ENCODE assay signal across 9 cellular contexts in genomic region chr14:91115986-91116385, GRCh38. TPM values are rescaled to one million over a fixed set of nuclear protein-coding genes. Genes with fewer than 3 reads are reported as not detected.
A peak's percentile ranks its signal among the peaks of the same experiment; 100 is the strongest.
DNase-seq lines count a peak whose midpoint lies in the region; ATAC-seq and TF ChIP-seq lines count a peak whose summit lies in the region.
"Had no signal": no experiment of that assay in that cellular context is flagged by ENCODE, and none has a peak within 500 bp of the region (broad histone marks: within the 10 kb centered on the region; RNA-seq: fewer than 3 reads in every experiment).

No MANE protein-coding gene starts in this region.

- peaks cover 65% of the 10 kb centered on the region for H3K4me1 Mint-ChIP-seq in activated CD8-positive, alpha-beta memory T cell treated with anti-CD3 and anti-CD28 coated beads, Interleukin-2, amount 10 ng/mL, durations not matched to agents 7 days and 5 days
- H3K4me1 Mint-ChIP-seq in activated CD8-positive, alpha-beta T cell treated with anti-CD3 and anti-CD28 coated beads for 36 hours (ENCODE audit: low read depth) = peaks cover 57% of the 10 kb centered on the region
- peaks cover 75 to 86% of the 10 kb centered on the region in 2 donors for H3K4me1 Mint-ChIP-seq in immature natural killer cell

- intact Hi-C loops in activated CD8-positive, alpha-beta T cell treated with anti-CD3 and anti-CD28 coated beads for 36 hours (cut with micrococcal nuclease) = no loop called here

- H3K9me3 Mint-ChIP-seq in activated CD8-positive, alpha-beta memory T cell treated with anti-CD3 and anti-CD28 coated beads, Interleukin-2, amount 10 ng/mL, durations not matched to agents 7 days and 5 days (ENCODE audit: low read depth) = no peaks in the 10 kb centered on the region
- H3K9me3 Mint-ChIP-seq in activated CD8-positive, alpha-beta T cell treated with anti-CD3 and anti-CD28 coated beads for 36 hours = peaks cover 2% of the 10 kb centered on the region
- H3K9me3 Mint-ChIP-seq in immature natural killer cell = no peaks in the 10 kb centered on the region

- H3K36me3 Mint-ChIP-seq in activated CD8-positive, alpha-beta memory T cell treated with anti-CD3 and anti-CD28 coated beads, Interleukin-2, amount 10 ng/mL, durations not matched to agents 7 days and 5 days = peaks cover 57% of the 10 kb centered on the region
- peaks cover 54% of the 10 kb centered on the region for H3K36me3 Mint-ChIP-seq in activated CD8-positive, alpha-beta T cell treated with anti-CD3 and anti-CD28 coated beads for 36 hours (ENCODE audit: low read depth)
- peaks cover 24 to 31% (median 29%) of the 10 kb centered on the region in 3 donors for H3K36me3 Mint-ChIP-seq in immature natural killer cell

- CTCF ChIA-PET in activated CD8-positive, alpha-beta memory T cell treated with anti-CD3 and anti-CD28 coated beads, Interleukin-2, amount 10 ng/mL, durations not matched to agents 7 days and 5 days (lab: Charles Lee) = interaction anchor here (0.9 to 5.7 kb wide), 10 partner anchors 21 to 214 kb away, joined by 3 to 125 read pairs (median 4); partner anchors contain the start of gene RPS6KA5
- CTCF ChIA-PET in activated CD8-positive, alpha-beta T cell treated with anti-CD3 and anti-CD28 coated beads for 36 hours (lab: Charles Lee) = interaction anchor here (1.1 to 4.4 kb wide), 6 partner anchors 22 to 171 kb away, joined by 3 to 36 read pairs (median 10); partner anchors contain the start of gene RPS6KA5

- H3K4me3 Mint-ChIP-seq in activated CD8-positive, alpha-beta memory T cell treated with anti-CD3 and anti-CD28 coated beads, Interleukin-2, amount 10 ng/mL, durations not matched to agents 7 days and 5 days = peak overlapping the region; percentile 98
- peak overlapping the region; percentile 92 for H3K4me3 Mint-ChIP-seq in activated CD8-positive, alpha-beta T cell treated with anti-CD3 and anti-CD28 coated beads for 36 hours
- H3K4me3 Mint-ChIP-seq in immature natural killer cell = peak overlapping the region; percentile 93 to 99 (median 95)

- no peak for DNase-seq in activated CD8-positive, alpha-beta memory T cell treated with anti-CD3 and anti-CD28 coated beads, Interleukin-2, amount 10 ng/mL, durations not matched to agents 7 days and 5 days
- DNase-seq in activated CD8-positive, alpha-beta memory T cell treated with anti-CD3 and anti-CD28 coated beads, Interleukin-2, amount 50 U/mL, for 4 hours = no peak
- DNase-seq in activated CD8-positive, alpha-beta T cell treated with anti-CD3 and anti-CD28 coated beads for 36 hours = no peak
- no peak for DNase-seq in immature natural killer cell
- no peak for DNase-seq in H4 (ENCODE audit: low spot score)
- no peak for DNase-seq in NCI-H1436 (lab: John Stamatoyannopoulos, UW)
- DNase-seq: SHP77 had no signal

- no peak for ATAC-seq in activated CD8-positive, alpha-beta memory T cell treated with anti-CD3 and anti-CD28 coated beads, Interleukin-2, amount 10 ng/mL, durations not matched to agents 7 days and 5 days
- no peak for ATAC-seq in activated CD8-positive, alpha-beta T cell treated with anti-CD3 and anti-CD28 coated beads for 36 hours
- no peak for ATAC-seq in GM18519 (IDR thresholded peaks at IDR 0.05; ENCODE audit: low FRiP score, unreplicated experiment)

- no peak for TF ChIP-seq CTCF in activated CD8-positive, alpha-beta T cell treated with anti-CD3 and anti-CD28 coated beads for 36 hours (IDR thresholded peaks at IDR 0.05)

- H3K27ac Mint-ChIP-seq in activated CD8-positive, alpha-beta memory T cell treated with anti-CD3 and anti-CD28 coated beads, Interleukin-2, amount 10 ng/mL, durations not matched to agents 7 days and 5 days = peak overlapping the region; percentile 96
- H3K27ac Mint-ChIP-seq in activated CD8-positive, alpha-beta T cell treated with anti-CD3 and anti-CD28 coated beads for 36 hours = peak overlapping the region; percentile 92
- peak overlapping the region; percentile 95 to 99 (median 97) for H3K27ac Mint-ChIP-seq in immature natural killer cell

- POLR2A ChIA-PET in activated CD8-positive, alpha-beta T cell treated with anti-CD3 and anti-CD28 coated beads for 36 hours (lab: Charles Lee) = interaction anchor here (1.0 to 6.9 kb wide), 11 partner anchors 9 to 157 kb away, joined by 3 to 113 read pairs (median 5); partner anchors contain the start of genes GPR68 and RPS6KA5

- H3K27me3 Mint-ChIP-seq in activated CD8-positive, alpha-beta memory T cell treated with anti-CD3 and anti-CD28 coated beads, Interleukin-2, amount 10 ng/mL, durations not matched to agents 7 days and 5 days = no peaks in the 10 kb centered on the region
- no peaks in the 10 kb centered on the region for H3K27me3 Mint-ChIP-seq in activated CD8-positive, alpha-beta T cell treated with anti-CD3 and anti-CD28 coated beads for 36 hours
- H3K27me3 Mint-ChIP-seq in immature natural killer cell (ENCODE audit: low read depth in 3 of 3) = peaks cover 0 to 15% (median 3%) of the 10 kb centered on the region in 3 donors

- peak overlapping the region; percentile 97 for H3K27ac ChIP-seq in temporal lobe (ENCODE audit: low read depth, low read length)

RNA-seq across cellular contexts. Expression of gene DGLUCY, which starts 2.1 kb away (rescaled TPM):
- total RNA-seq in activated CD8-positive, alpha-beta memory T cell treated with anti-CD3 and anti-CD28 coated beads, Interleukin-2, amount 10 ng/mL, durations not matched to agents 7 days and 5 days = 100 to 1,000 TPM; 113 to 176 TPM
- total RNA-seq in activated CD8-positive, alpha-beta T cell treated with anti-CD3 and anti-CD28 coated beads for 36 hours = 10 to 100 TPM; 52.3 to 59.3 TPM
- 10 to 100 TPM; 31.8 to 71.6 (median 50.5) TPM for polyA plus RNA-seq in immature natural killer cell
- 18.7 TPM for total RNA-seq in temporal lobe
- total RNA-seq in H4 (2014; rRNA removed; shearing (Covaris generic)) = 31.2 and 33.8 TPM in 2 replicates

RNA-seq across cellular contexts. Expression of gene RPS6KA5, which starts 55.5 kb away (rescaled TPM):
- 10 to 100 TPM; 48.1 to 58.2 TPM for total RNA-seq in activated CD8-positive, alpha-beta memory T cell treated with anti-CD3 and anti-CD28 coated beads, Interleukin-2, amount 10 ng/mL, durations not matched to agents 7 days and 5 days
- total RNA-seq in activated CD8-positive, alpha-beta T cell treated with anti-CD3 and anti-CD28 coated beads for 36 hours = 10 to 100 TPM; 12.8 to 12.9 TPM
- polyA plus RNA-seq in immature natural killer cell = 10 to 100 TPM; 11.1 to 19.0 (median 16.6) TPM
- 10.3 TPM for total RNA-seq in temporal lobe
- 1.2 and 3.3 TPM in 2 replicates for total RNA-seq in H4 (2014; rRNA removed; shearing (Covaris generic))
